ENCODE assay signal across 1 cellular context in the genomic region with DNA sequence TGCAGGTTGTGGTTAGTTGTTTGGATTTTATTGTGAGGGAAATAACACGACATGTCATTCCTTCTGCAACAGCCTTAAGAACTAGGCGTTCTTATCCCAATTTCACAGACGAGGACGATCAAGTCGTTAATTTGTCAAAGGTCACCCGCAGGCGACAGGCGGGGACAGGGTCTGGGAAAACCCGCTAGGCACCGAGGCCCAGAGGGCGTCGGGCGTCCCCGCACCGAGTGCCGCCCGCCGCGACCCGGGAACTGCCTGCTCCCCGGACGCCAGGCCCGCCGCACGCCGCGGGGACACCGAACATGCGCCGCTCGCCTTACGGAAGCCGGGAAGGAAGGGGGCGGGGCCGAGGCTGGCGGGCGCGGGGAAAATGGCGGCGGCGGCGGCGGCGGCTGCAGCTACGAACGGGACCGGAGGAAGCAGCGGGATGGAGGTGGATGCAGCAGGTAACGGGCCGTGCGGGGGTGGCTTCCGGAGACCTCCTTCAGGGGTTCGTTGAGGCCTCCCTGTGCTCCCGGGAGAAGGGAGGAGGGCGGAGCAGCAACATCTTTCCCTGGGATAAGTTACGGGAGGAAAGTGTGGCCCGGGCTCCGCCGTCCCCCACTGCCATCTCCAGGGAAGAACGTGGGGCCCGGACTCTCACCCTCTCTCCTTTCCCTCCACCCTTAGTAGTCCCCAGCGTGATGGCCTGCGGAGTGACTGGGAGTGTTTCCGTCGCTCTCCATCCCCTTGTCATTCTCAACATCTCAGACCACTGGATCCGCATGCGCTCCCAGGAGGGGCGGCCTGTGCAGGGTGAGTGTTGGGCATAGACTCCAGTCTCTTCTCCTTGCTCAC.
TF ChIP-seq lines count a peak whose summit lies in the region.

A gene (plus strand): TSS at position 349 of the 837 bp plus-strand sequence. CDS start 22 bp downstream, at position 371.

TF ChIP-seq in K562, 482 proteins besides CTCF, POLR2A, EP300 and RAD21 (continued from another document and continues in another):
- TF ChIP-seq, protein P1, sequence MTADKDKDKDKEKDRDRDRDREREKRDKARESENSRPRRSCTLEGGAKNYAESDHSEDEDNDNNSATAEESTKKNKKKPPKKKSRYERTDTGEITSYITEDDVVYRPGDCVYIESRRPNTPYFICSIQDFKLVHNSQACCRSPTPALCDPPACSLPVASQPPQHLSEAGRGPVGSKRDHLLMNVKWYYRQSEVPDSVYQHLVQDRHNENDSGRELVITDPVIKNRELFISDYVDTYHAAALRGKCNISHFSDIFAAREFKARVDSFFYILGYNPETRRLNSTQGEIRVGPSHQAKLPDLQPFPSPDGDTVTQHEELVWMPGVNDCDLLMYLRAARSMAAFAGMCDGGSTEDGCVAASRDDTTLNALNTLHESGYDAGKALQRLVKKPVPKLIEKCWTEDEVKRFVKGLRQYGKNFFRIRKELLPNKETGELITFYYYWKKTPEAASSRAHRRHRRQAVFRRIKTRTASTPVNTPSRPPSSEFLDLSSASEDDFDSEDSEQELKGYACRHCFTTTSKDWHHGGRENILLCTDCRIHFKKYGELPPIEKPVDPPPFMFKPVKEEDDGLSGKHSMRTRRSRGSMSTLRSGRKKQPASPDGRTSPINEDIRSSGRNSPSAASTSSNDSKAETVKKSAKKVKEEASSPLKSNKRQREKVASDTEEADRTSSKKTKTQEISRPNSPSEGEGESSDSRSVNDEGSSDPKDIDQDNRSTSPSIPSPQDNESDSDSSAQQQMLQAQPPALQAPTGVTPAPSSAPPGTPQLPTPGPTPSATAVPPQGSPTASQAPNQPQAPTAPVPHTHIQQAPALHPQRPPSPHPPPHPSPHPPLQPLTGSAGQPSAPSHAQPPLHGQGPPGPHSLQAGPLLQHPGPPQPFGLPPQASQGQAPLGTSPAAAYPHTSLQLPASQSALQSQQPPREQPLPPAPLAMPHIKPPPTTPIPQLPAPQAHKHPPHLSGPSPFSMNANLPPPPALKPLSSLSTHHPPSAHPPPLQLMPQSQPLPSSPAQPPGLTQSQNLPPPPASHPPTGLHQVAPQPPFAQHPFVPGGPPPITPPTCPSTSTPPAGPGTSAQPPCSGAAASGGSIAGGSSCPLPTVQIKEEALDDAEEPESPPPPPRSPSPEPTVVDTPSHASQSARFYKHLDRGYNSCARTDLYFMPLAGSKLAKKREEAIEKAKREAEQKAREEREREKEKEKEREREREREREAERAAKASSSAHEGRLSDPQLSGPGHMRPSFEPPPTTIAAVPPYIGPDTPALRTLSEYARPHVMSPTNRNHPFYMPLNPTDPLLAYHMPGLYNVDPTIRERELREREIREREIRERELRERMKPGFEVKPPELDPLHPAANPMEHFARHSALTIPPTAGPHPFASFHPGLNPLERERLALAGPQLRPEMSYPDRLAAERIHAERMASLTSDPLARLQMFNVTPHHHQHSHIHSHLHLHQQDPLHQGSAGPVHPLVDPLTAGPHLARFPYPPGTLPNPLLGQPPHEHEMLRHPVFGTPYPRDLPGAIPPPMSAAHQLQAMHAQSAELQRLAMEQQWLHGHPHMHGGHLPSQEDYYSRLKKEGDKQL (CRISPR knock-in tag; IDR thresholded peaks at IDR 0.05; ENCODE audit: borderline replicate concordance), result peak; percentile 98; the same call in 1 of the 2 replicates
- TF ChIP-seq CHD2 (IDR thresholded peaks at IDR 0.05; ENCODE audit: low read depth, low read length) (peak; percentile 13; the same call in 1 of the 2 replicates), ZNF589 (CRISPR knock-in tag; IDR thresholded peaks at IDR 0.05; ENCODE audit: low read depth) (peak; percentile 84), OTX1 (CRISPR knock-in tag; IDR thresholded peaks at IDR 0.05) (no peak; the same call in 1 of the 2 replicates), NR2C2 (CRISPR knock-in tag; IDR thresholded peaks at IDR 0.05) (peak; percentile 88), NR2C2 (tag; IDR thresholded peaks at IDR 0.05) (peak; percentile 89), ZNF212 (CRISPR knock-in tag; IDR thresholded peaks at IDR 0.05) (0 out of 2 replicates have a peak, but pooled peaks have one; percentile 5), ZNF140 (CRISPR knock-in tag; IDR thresholded peaks at IDR 0.05) (no peak), PHF21A (IDR thresholded peaks at IDR 0.05; ENCODE audit: borderline replicate concordance, low read depth) (no peak), SAFB2 (IDR thresholded peaks at IDR 0.05; ENCODE audit: borderline replicate concordance, low read depth, low read length, severe bottlenecking) (no peak), TCF7L2 (IDR thresholded peaks at IDR 0.05; ENCODE audit: low read depth, low read length) (no peak), BRCA1 (IDR thresholded peaks at IDR 0.05) (no peak), BRCA1 (CRISPR knock-in tag; IDR thresholded peaks at IDR 0.05) (no peak), U2AF2 (optimal IDR thresholded peaks at IDR 0.05; ENCODE audit: low read depth, low read length) (no peak), MEF2D (tag; conservative IDR thresholded peaks at IDR 0.05; ENCODE audit: low read depth) (no peak), TAF7 (tag; IDR thresholded peaks at IDR 0.05) (peak; percentile 96), PHB (CRISPR knock-in tag; IDR thresholded peaks at IDR 0.05) (no peak), ZNF668 (CRISPR knock-in tag; IDR thresholded peaks at IDR 0.05) (peak; percentile 74; the same call in 1 of the 2 replicates), THRAP3 (IDR thresholded peaks at IDR 0.05; ENCODE audit: borderline replicate concordance) (no peak), NUFIP1 (IDR thresholded peaks at IDR 0.05; ENCODE audit: partially characterized antibody) (peak; percentile 93)
- TF ChIP-seq, protein P2, sequence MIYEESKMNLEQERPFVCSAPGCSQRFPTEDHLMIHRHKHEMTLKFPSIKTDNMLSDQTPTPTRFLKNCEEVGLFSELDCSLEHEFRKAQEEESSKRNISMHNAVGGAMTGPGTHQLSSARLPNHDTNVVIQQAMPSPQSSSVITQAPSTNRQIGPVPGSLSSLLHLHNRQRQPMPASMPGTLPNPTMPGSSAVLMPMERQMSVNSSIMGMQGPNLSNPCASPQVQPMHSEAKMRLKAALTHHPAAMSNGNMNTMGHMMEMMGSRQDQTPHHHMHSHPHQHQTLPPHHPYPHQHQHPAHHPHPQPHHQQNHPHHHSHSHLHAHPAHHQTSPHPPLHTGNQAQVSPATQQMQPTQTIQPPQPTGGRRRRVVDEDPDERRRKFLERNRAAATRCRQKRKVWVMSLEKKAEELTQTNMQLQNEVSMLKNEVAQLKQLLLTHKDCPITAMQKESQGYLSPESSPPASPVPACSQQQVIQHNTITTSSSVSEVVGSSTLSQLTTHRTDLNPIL (CRISPR knock-in tag; IDR thresholded peaks at IDR 0.05), result no peak
- TF ChIP-seq, protein P3, sequence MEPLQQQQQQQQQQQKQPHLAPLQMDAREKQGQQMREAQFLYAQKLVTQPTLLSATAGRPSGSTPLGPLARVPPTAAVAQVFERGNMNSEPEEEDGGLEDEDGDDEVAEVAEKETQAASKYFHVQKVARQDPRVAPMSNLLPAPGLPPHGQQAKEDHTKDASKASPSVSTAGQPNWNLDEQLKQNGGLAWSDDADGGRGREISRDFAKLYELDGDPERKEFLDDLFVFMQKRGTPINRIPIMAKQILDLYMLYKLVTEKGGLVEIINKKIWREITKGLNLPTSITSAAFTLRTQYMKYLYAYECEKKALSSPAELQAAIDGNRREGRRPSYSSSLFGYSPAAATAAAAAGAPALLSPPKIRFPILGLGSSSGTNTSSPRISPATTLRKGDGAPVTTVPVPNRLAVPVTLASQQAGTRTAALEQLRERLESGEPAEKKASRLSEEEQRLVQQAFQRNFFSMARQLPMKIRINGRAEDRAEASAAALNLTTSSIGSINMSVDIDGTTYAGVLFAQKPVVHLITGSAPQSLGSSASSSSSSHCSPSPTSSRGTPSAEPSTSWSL (CRISPR knock-in tag; IDR thresholded peaks at IDR 0.05; ENCODE audit: borderline replicate concordance), result no peak
- TF ChIP-seq, protein P4, sequence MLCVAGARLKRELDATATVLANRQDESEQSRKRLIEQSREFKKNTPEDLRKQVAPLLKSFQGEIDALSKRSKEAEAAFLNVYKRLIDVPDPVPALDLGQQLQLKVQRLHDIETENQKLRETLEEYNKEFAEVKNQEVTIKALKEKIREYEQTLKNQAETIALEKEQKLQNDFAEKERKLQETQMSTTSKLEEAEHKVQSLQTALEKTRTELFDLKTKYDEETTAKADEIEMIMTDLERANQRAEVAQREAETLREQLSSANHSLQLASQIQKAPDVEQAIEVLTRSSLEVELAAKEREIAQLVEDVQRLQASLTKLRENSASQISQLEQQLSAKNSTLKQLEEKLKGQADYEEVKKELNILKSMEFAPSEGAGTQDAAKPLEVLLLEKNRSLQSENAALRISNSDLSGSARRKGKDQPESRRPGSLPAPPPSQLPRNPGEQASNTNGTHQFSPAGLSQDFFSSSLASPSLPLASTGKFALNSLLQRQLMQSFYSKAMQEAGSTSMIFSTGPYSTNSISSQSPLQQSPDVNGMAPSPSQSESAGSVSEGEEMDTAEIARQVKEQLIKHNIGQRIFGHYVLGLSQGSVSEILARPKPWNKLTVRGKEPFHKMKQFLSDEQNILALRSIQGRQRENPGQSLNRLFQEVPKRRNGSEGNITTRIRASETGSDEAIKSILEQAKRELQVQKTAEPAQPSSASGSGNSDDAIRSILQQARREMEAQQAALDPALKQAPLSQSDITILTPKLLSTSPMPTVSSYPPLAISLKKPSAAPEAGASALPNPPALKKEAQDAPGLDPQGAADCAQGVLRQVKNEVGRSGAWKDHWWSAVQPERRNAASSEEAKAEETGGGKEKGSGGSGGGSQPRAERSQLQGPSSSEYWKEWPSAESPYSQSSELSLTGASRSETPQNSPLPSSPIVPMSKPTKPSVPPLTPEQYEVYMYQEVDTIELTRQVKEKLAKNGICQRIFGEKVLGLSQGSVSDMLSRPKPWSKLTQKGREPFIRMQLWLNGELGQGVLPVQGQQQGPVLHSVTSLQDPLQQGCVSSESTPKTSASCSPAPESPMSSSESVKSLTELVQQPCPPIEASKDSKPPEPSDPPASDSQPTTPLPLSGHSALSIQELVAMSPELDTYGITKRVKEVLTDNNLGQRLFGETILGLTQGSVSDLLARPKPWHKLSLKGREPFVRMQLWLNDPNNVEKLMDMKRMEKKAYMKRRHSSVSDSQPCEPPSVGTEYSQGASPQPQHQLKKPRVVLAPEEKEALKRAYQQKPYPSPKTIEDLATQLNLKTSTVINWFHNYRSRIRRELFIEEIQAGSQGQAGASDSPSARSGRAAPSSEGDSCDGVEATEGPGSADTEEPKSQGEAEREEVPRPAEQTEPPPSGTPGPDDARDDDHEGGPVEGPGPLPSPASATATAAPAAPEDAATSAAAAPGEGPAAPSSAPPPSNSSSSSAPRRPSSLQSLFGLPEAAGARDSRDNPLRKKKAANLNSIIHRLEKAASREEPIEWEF (CRISPR knock-in tag; IDR thresholded peaks at IDR 0.05), result 0 out of 2 replicates have a peak, but pooled peaks have one; percentile 33
- TF ChIP-seq, protein P5, sequence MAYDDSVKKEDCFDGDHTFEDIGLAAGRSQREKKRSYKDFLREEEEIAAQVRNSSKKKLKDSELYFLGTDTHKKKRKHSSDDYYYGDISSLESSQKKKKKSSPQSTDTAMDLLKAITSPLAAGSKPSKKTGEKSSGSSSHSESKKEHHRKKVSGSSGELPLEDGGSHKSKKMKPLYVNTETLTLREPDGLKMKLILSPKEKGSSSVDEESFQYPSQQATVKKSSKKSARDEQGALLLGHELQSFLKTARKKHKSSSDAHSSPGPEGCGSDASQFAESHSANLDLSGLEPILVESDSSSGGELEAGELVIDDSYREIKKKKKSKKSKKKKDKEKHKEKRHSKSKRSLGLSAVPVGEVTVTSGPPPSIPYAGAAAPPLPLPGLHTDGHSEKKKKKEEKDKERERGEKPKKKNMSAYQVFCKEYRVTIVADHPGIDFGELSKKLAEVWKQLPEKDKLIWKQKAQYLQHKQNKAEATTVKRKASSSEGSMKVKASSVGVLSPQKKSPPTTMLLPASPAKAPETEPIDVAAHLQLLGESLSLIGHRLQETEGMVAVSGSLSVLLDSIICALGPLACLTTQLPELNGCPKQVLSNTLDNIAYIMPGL (CRISPR knock-in tag; IDR thresholded peaks at IDR 0.05), result peak; percentile 100
- TF ChIP-seq, protein P6, sequence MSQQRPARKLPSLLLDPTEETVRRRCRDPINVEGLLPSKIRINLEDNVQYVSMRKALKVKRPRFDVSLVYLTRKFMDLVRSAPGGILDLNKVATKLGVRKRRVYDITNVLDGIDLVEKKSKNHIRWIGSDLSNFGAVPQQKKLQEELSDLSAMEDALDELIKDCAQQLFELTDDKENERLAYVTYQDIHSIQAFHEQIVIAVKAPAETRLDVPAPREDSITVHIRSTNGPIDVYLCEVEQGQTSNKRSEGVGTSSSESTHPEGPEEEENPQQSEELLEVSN (IDR thresholded peaks at IDR 0.05; ENCODE audit: borderline replicate concordance in 1 of 2, extremely low read depth in 1 of 2, insufficient read depth in 1 of 2, insufficient read length in 1 of 2, low read depth in 1 of 2, low read length in 1 of 2, poor library complexity in 1 of 2, severe bottlenecking in 1 of 2), result peak; percentile 96 to 99
- TF ChIP-seq, protein P7, sequence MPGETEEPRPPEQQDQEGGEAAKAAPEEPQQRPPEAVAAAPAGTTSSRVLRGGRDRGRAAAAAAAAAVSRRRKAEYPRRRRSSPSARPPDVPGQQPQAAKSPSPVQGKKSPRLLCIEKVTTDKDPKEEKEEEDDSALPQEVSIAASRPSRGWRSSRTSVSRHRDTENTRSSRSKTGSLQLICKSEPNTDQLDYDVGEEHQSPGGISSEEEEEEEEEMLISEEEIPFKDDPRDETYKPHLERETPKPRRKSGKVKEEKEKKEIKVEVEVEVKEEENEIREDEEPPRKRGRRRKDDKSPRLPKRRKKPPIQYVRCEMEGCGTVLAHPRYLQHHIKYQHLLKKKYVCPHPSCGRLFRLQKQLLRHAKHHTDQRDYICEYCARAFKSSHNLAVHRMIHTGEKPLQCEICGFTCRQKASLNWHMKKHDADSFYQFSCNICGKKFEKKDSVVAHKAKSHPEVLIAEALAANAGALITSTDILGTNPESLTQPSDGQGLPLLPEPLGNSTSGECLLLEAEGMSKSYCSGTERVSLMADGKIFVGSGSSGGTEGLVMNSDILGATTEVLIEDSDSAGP (CRISPR knock-in tag; IDR thresholded peaks at IDR 0.05), result peak; percentile 55; the same call in 1 of the 2 replicates
- TF ChIP-seq, protein P8, sequence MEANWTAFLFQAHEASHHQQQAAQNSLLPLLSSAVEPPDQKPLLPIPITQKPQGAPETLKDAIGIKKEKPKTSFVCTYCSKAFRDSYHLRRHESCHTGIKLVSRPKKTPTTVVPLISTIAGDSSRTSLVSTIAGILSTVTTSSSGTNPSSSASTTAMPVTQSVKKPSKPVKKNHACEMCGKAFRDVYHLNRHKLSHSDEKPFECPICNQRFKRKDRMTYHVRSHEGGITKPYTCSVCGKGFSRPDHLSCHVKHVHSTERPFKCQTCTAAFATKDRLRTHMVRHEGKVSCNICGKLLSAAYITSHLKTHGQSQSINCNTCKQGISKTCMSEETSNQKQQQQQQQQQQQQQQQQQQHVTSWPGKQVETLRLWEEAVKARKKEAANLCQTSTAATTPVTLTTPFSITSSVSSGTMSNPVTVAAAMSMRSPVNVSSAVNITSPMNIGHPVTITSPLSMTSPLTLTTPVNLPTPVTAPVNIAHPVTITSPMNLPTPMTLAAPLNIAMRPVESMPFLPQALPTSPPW (CRISPR knock-in tag; IDR thresholded peaks at IDR 0.05), result peak; percentile 81
